In genomic region chr20:57697540-57697939, GRCh38 we compare ENCODE assay signal across 1 cellular context.
TF ChIP-seq lines count a peak whose summit lies in the region.

No MANE protein-coding gene starts in this region.

TF ChIP-seq in IMR-90, 13 proteins besides CTCF, POLR2A, EP300 and RAD21:
- no peak for TF ChIP-seq FOS (IDR thresholded peaks at IDR 0.05; ENCODE audit: low read depth, low read length)
- TF ChIP-seq ELK1 (IDR thresholded peaks at IDR 0.05; ENCODE audit: borderline replicate concordance, low read depth, low read length) = no peak
- TF ChIP-seq MAFK (IDR thresholded peaks at IDR 0.05; ENCODE audit: low read depth, low read length) = no peak
- TF ChIP-seq BHLHE40 (IDR thresholded peaks at IDR 0.05; ENCODE audit: low read depth, low read length) = no peak
- no peak for TF ChIP-seq RFX5 (IDR thresholded peaks at IDR 0.05; ENCODE audit: low read depth, low read length)
- no peak for TF ChIP-seq RCOR1 (IDR thresholded peaks at IDR 0.05; ENCODE audit: insufficient replicate concordance, low read length)
- no peak for TF ChIP-seq SMC3 (IDR thresholded peaks at IDR 0.05; ENCODE audit: low read depth, low read length)
- TF ChIP-seq MAZ (IDR thresholded peaks at IDR 0.05; ENCODE audit: borderline replicate concordance, low read depth, low read length) = no peak
- no peak for TF ChIP-seq NFE2L2 (IDR thresholded peaks at IDR 0.05; ENCODE audit: low read depth, low read length)
- TF ChIP-seq USF2 (IDR thresholded peaks at IDR 0.05; ENCODE audit: low read depth, low read length) = no peak
- TF ChIP-seq MXI1 (IDR thresholded peaks at IDR 0.05; ENCODE audit: borderline replicate concordance, low read depth, low read length) = no peak
- no peak for TF ChIP-seq CEBPB (IDR thresholded peaks at IDR 0.05; ENCODE audit: low read depth, low read length)
- TF ChIP-seq CHD1 (IDR thresholded peaks at IDR 0.05; ENCODE audit: low read depth, low read length) = no peak
